In the genomic region with DNA sequence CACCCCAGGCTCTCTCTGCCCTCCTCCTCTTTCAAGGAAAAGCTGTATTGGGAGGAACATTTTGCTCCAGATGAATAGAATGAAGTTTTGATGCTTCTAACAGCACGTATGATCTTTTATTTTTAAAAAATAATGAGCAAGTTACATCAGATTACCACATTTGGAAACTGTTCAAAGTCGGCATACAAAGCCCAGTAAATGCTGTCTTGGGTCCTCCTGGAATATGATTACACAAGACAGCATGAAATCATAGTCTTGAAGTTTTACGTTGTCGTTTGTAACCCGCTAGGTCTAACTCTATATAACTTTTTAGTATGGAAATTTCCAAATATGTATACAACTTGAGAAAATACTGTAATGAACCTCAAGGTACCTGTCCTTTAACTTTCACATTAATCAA, we compare ENCODE assay signal across 20 cellular contexts.
DNase-seq lines count a peak whose midpoint lies in the region; ATAC-seq and TF ChIP-seq lines count a peak whose summit lies in the region.
"Had no signal": no experiment of that assay in that cellular context is flagged by ENCODE, and none has a peak within 500 bp of the region (broad histone marks: within the 10 kb centered on the region; RNA-seq: fewer than 3 reads in every experiment).

No MANE protein-coding gene starts in this region.

- H3K36me3 ChIP-seq in SK-N-MC (ENCODE audit: insufficient read depth, low read length) (no peaks in the 10 kb centered on the region), gastroesophageal sphincter (no peaks in the 10 kb centered on the region)
- H3K36me3 ChIP-seq: esophagus squamous epithelium had no signal

- peaks cover 4% of the 10 kb centered on the region for H3K9me3 Mint-ChIP-seq in stimulated activated effector memory CD8-positive, alpha-beta T cell treated with anti-CD3 and anti-CD28 coated beads, Interleukin-12 subunit alpha, Interleukin-12 subunit beta, amount 100 ng/mL, for 72 hours
- H3K9me3 Mint-ChIP-seq: T-helper 2 cell treated with Interferon-gamma antibody and Interleukin-4, amounts not matched to agents 5 μg/mL and 100 μg/mL, for 36 hours had no signal

- H3K4me3 Mint-ChIP-seq in stimulated activated effector memory CD8-positive, alpha-beta T cell treated with anti-CD3 and anti-CD28 coated beads, Interleukin-12 subunit alpha, Interleukin-12 subunit beta, amount 100 ng/mL, for 72 hours: no peak overlapping the region
- H3K4me3 Mint-ChIP-seq: activated T-cell treated with anti-CD3 and anti-CD28 coated beads, Interleukin-2, amount 50 U/mL, for 72 hours; stimulated activated naive B cell treated with anti-CD40 and anti-IgM and Interleukin-4, amounts not matched to agents 10 μg/mL and 1 μg/mL and 100 μg/mL, for 72 hours; T-helper 2 cell treated with Interferon-gamma antibody and Interleukin-4, amounts not matched to agents 5 μg/mL and 100 μg/mL, for 36 hours had no signal

- H3K4me3 ChIP-seq in AG10803 (ENCODE audit: low read length): no peak overlapping the region
- peak overlapping the region; percentile 14; the same call in 1 of the 2 replicates for H3K4me3 ChIP-seq in SK-N-MC
- H3K4me3 ChIP-seq in gastroesophageal sphincter: no peak overlapping the region
- H3K4me3 ChIP-seq: coronary artery, esophagus squamous epithelium, hepatocyte, testis had no signal

- H3K27ac ChIP-seq in SK-N-MC (no peak overlapping the region), gastroesophageal sphincter (peak overlapping the region in 2 of 4 donors; percentile 3 to 53)
- H3K27ac ChIP-seq: hepatocyte, HL-60, RWPE1, testis had no signal

- H3K9me3 ChIP-seq in SK-N-MC (ENCODE audit: low read depth, low read length): no peaks in the 10 kb centered on the region
- peaks cover 0 to 5% (median 0%) of the 10 kb centered on the region in 3 donors for H3K9me3 ChIP-seq in gastroesophageal sphincter
- H3K9me3 ChIP-seq: esophagus squamous epithelium, testis had no signal

- no peak for TF ChIP-seq EP300 in gastroesophageal sphincter (IDR thresholded peaks at IDR 0.05)

- DNase-seq in AG10803 (ENCODE audit: low read depth) (peak; percentile 45), SK-N-MC (ENCODE audit: low read depth, low spot score) (no peak), sciatic nerve (ENCODE audit: low spot score) (no peak), 8988T (no peak)
- no peak for DNase-seq in stimulated activated effector memory CD8-positive, alpha-beta T cell treated with anti-CD3 and anti-CD28 coated beads, Interleukin-12 subunit alpha, Interleukin-12 subunit beta, amount 100 ng/mL, for 72 hours (ENCODE audit: low spot score in 2 of 2)
- DNase-seq: activated CD4-positive, alpha-beta T cell treated with anti-CD3 and anti-CD28 coated beads for 48 hours; activated naive CD4-positive, alpha-beta T cell treated with Interleukin-2 at 50 U/mL for 16 hours; activated T-cell treated with anti-CD3 and anti-CD28 coated beads, Interleukin-2, amount 50 U/mL, for 72 hours; esophagus squamous epithelium; NCI-H1694 treated with DMSO at 0.1 percent for 48 hours; small intestine; stimulated activated naive B cell treated with anti-CD40 and anti-IgM and Interleukin-4, amounts not matched to agents 10 μg/mL and 1 μg/mL and 100 μg/mL, for 72 hours; testis had no signal

- no peaks in the 10 kb centered on the region for H3K27me3 ChIP-seq in gastroesophageal sphincter
- H3K27me3 ChIP-seq: esophagus squamous epithelium, hepatocyte, testis had no signal

- H3K4me1 ChIP-seq in gastroesophageal sphincter: peaks cover 0 to 12% (median 4%) of the 10 kb centered on the region in 3 donors

- WGBS in gastroesophageal sphincter (ENCODE audit: low coverage in 1 of 2), 2 donors: 69 to 78% methylated on average over 5 of the region's 5 CpGs

- no peak for TF ChIP-seq CTCF in AG10803 (conservative IDR thresholded peaks at IDR 0.05; ENCODE audit: low read length)
- no peak for TF ChIP-seq CTCF in gastroesophageal sphincter (IDR thresholded peaks at IDR 0.05)

- no peak overlapping the region for H3K27ac Mint-ChIP-seq in stimulated activated effector memory CD8-positive, alpha-beta T cell treated with anti-CD3 and anti-CD28 coated beads, Interleukin-12 subunit alpha, Interleukin-12 subunit beta, amount 100 ng/mL, for 72 hours
- H3K27ac Mint-ChIP-seq: activated T-cell treated with anti-CD3 and anti-CD28 coated beads, Interleukin-2, amount 50 U/mL, for 72 hours; stimulated activated naive B cell treated with anti-CD40 and anti-IgM and Interleukin-4, amounts not matched to agents 10 μg/mL and 1 μg/mL and 100 μg/mL, for 72 hours; T-helper 2 cell treated with Interferon-gamma antibody and Interleukin-4, amounts not matched to agents 5 μg/mL and 100 μg/mL, for 36 hours had no signal

- H3K9ac ChIP-seq in SK-N-MC (ENCODE audit: insufficient read length): no peak overlapping the region

- no peak for TF ChIP-seq POLR2A in gastroesophageal sphincter (IDR thresholded peaks at IDR 0.05)

- H3K36me3 Mint-ChIP-seq in stimulated activated effector memory CD8-positive, alpha-beta T cell treated with anti-CD3 and anti-CD28 coated beads, Interleukin-12 subunit alpha, Interleukin-12 subunit beta, amount 100 ng/mL, for 72 hours: no peaks in the 10 kb centered on the region
- H3K36me3 Mint-ChIP-seq: stimulated activated naive B cell treated with anti-CD40 and anti-IgM and Interleukin-4, amounts not matched to agents 10 μg/mL and 1 μg/mL and 100 μg/mL, for 72 hours had no signal

- intact Hi-C loops in sciatic nerve (cut with DNase I): no loop called here

- ATAC-seq in gastroesophageal sphincter: peak; percentile 71
- peak; percentile 86 for ATAC-seq in sciatic nerve
- no peak for ATAC-seq in stimulated activated effector memory CD8-positive, alpha-beta T cell treated with anti-CD3 and anti-CD28 coated beads, Interleukin-12 subunit alpha, Interleukin-12 subunit beta, amount 100 ng/mL, for 72 hours
- ATAC-seq in GM21528 (IDR thresholded peaks at IDR 0.05; ENCODE audit: low FRiP score, unreplicated experiment): no peak
- ATAC-seq: activated T-cell treated with anti-CD3 and anti-CD28 coated beads, Interleukin-2, amount 50 U/mL, for 72 hours; stimulated activated naive B cell treated with anti-CD40 and anti-IgM and Interleukin-4, amounts not matched to agents 10 μg/mL and 1 μg/mL and 100 μg/mL, for 72 hours had no signal

- no peaks in the 10 kb centered on the region for H3K4me1 Mint-ChIP-seq in stimulated activated effector memory CD8-positive, alpha-beta T cell treated with anti-CD3 and anti-CD28 coated beads, Interleukin-12 subunit alpha, Interleukin-12 subunit beta, amount 100 ng/mL, for 72 hours
- H3K4me1 Mint-ChIP-seq: stimulated activated naive B cell treated with anti-CD40 and anti-IgM and Interleukin-4, amounts not matched to agents 10 μg/mL and 1 μg/mL and 100 μg/mL, for 72 hours had no signal

Comparison
In these comparisons a context has a peak if more than half of its experiments do, and no peak if none do; other contexts are left out.
1. ATAC-seq: peak in gastroesophageal sphincter (single experiment) and sciatic nerve (single experiment); none in stimulated activated effector memory CD8-positive, alpha-beta T cell treated with anti-CD3 and anti-CD28 coated beads, Interleukin-12 subunit alpha, Interleukin-12 subunit beta, amount 100 ng/mL, for 72 hours (single experiment) and GM21528 (single experiment).